9 cellular contexts compared by ENCODE assay signal in the genomic region with DNA sequence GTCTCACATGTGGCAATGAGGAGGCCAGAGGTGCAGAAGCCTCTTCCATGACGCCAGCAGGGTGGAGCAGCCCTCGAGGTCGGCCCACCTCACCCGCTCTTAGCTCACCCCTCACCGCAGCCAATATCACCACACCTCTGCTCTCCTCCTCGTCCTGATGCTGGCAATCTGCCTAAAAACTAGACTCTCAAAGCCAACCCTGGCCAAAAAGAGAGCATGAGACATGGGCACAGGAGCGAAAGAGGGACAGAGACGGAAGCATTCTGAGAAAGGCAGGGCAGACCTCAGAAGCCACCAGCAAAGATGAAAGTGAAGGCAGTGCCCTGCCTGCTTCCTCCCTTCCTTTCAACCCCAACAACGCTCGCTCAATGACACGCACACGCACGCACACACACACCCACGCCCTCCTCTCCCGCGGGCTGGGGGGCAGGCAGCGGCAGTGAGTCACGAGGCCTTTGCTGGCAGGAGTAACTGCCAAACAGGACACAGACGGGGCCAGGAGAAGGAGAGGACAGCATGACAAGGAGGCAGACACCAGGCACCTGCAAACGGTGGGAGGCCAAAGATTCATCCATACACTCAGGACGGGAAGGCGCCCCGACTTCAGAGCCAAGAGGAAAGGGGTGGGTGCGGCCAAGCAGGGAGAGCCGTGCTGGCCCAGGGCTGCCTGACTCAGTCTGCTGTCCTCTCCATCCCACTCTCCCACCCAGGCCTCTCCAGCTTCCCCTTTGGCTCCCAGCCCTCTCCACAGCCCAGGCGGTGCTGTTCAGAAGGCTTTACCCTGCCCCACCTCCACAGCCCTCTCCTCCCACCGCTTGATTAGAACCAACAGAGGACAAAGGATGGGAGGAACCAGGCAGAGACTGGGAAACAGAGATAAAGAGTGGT. TPM values are rescaled to one million over a fixed set of nuclear protein-coding genes. Genes with fewer than 3 reads are reported as not detected.
A peak's percentile ranks its signal among the peaks of the same experiment; 100 is the strongest.
DNase-seq lines count a peak whose midpoint lies in the region; ATAC-seq lines count a peak whose summit lies in the region.
"Had no signal": no experiment of that assay in that cellular context is flagged by ENCODE, and none has a peak within 500 bp of the region (broad histone marks: within the 10 kb centered on the region; RNA-seq: fewer than 3 reads in every experiment).

No MANE protein-coding gene starts in this region.

- no peak overlapping the region for H2BK5ac ChIP-seq in mesenchymal stem cell (ENCODE audit: low read depth, low read length, poor library complexity, severe bottlenecking)

- H3K9ac ChIP-seq in mesenchymal stem cell (ENCODE audit: low read length), result peak overlapping the region; percentile 59

- H2AFZ ChIP-seq in mesenchymal stem cell (ENCODE audit: low read depth, low read length), result no peak overlapping the region

- no peak for ATAC-seq in HG02759 (IDR thresholded peaks at IDR 0.05; ENCODE audit: unreplicated experiment)
- ATAC-seq in HG03175 (IDR thresholded peaks at IDR 0.05; ENCODE audit: unreplicated experiment), result no peak

- H2BK15ac ChIP-seq in mesenchymal stem cell (ENCODE audit: low read depth, poor library complexity, severe bottlenecking), result no peak overlapping the region

- H2AK5ac ChIP-seq in mesenchymal stem cell (ENCODE audit: low read length, severe bottlenecking), result no peak overlapping the region

- H3K14ac ChIP-seq in mesenchymal stem cell (ENCODE audit: low read length in 2 of 2), result no peak overlapping the region

- no peak overlapping the region for H3K4me2 ChIP-seq in mesenchymal stem cell (ENCODE audit: low read length, poor library complexity, severe bottlenecking)

- H3K4me1 ChIP-seq in mesenchymal stem cell (ENCODE audit: control insufficient read depth, insufficient read depth, low read depth, low read length), result no peaks in the 10 kb centered on the region

- H3K36me3 Mint-ChIP-seq in stimulated activated naive CD8-positive, alpha-beta T cell treated with anti-CD3 and anti-CD28 coated beads, Interleukin-15, Interleukin-2, amounts not matched to agents 100 ng/mL and 50 ng/mL, for 24 hours (ENCODE audit: low read depth), result peaks cover 34% of the 10 kb centered on the region

- peaks cover 39 to 42% of the 10 kb centered on the region in 2 experiments for H3K27me3 ChIP-seq in mesenchymal stem cell (ENCODE audit: control insufficient read depth in 1 of 2, insufficient read depth in 1 of 2, low read length in 2 of 2)

- H3K36me3 ChIP-seq in mesenchymal stem cell (ENCODE audit: control insufficient read depth in 1 of 2, insufficient read depth in 2 of 2, low read depth in 1 of 2, low read length in 2 of 2), result no peaks in the 10 kb centered on the region

- no peak overlapping the region for H2BK12ac ChIP-seq in mesenchymal stem cell (ENCODE audit: low read length in 2 of 2)

- no peak overlapping the region for H3K18ac ChIP-seq in mesenchymal stem cell (ENCODE audit: low read depth in 1 of 2, low read length in 2 of 2)

- H4K91ac ChIP-seq in mesenchymal stem cell (ENCODE audit: low read length), result no peak overlapping the region

- H3K9me3 Mint-ChIP-seq in stimulated activated naive CD8-positive, alpha-beta T cell treated with anti-CD3 and anti-CD28 coated beads, Interleukin-15, Interleukin-2, amounts not matched to agents 100 ng/mL and 50 ng/mL, for 24 hours, result no peaks in the 10 kb centered on the region

- no peaks in the 10 kb centered on the region for H3K79me1 ChIP-seq in mesenchymal stem cell (replicated peaks; ENCODE audit: low read length, poor library complexity, severe bottlenecking)

- H3K27ac ChIP-seq in mesenchymal stem cell (ENCODE audit: low read length, poor library complexity, severe bottlenecking), result no peak overlapping the region
- H3K27ac ChIP-seq: 22Rv1 had no signal

- peak overlapping the region in 1 of 2 experiments; percentile 63 for H3K4me3 ChIP-seq in mesenchymal stem cell (ENCODE audit: insufficient read depth in 1 of 2, low read depth in 1 of 2, low read length in 2 of 2)

- peaks cover 74% of the 10 kb centered on the region for H3K4me1 Mint-ChIP-seq in stimulated activated naive CD8-positive, alpha-beta T cell treated with anti-CD3 and anti-CD28 coated beads, Interleukin-15, Interleukin-2, amounts not matched to agents 100 ng/mL and 50 ng/mL, for 24 hours (ENCODE audit: low read depth)

- H2BK120ac ChIP-seq in mesenchymal stem cell (ENCODE audit: low read depth, low read length), result no peak overlapping the region

- peak overlapping the region; percentile 84 for H3K4me3 Mint-ChIP-seq in stimulated activated naive CD8-positive, alpha-beta T cell treated with anti-CD3 and anti-CD28 coated beads, Interleukin-15, Interleukin-2, amounts not matched to agents 100 ng/mL and 50 ng/mL, for 24 hours

- H4K8ac ChIP-seq in mesenchymal stem cell (ENCODE audit: low read length), result no peak overlapping the region

- WGBS in mesenchymal stem cell, result 86% methylated on average over 27 of the region's 27 CpGs

- H3K27me3 Mint-ChIP-seq in stimulated activated naive CD8-positive, alpha-beta T cell treated with anti-CD3 and anti-CD28 coated beads, Interleukin-15, Interleukin-2, amounts not matched to agents 100 ng/mL and 50 ng/mL, for 24 hours, result no peaks in the 10 kb centered on the region

- no peak overlapping the region for H3K4ac ChIP-seq in mesenchymal stem cell (ENCODE audit: low read depth in 1 of 2, low read length in 2 of 2)

- DNase-seq in DMS 273 (lab: John Stamatoyannopoulos, UW; ENCODE audit: unreplicated experiment) (peak; percentile 27), DMS 273 treated with DMSO at 0.1 percent for 48 hours (lab: John Stamatoyannopoulos, UW) (no peak), mesenchymal stem cell (no peak), NCI-H526 (lab: John Stamatoyannopoulos, UW) (no peak)
- DNase-seq in activated naive CD4-positive, alpha-beta T cell (lab: John Stamatoyannopoulos, UW), result peak; percentile 28 to 68 (median 50)

- H3K27ac Mint-ChIP-seq in stimulated activated naive CD8-positive, alpha-beta T cell treated with anti-CD3 and anti-CD28 coated beads, Interleukin-15, Interleukin-2, amounts not matched to agents 100 ng/mL and 50 ng/mL, for 24 hours, result peak overlapping the region; percentile 99

- H3K9me3 ChIP-seq in mesenchymal stem cell (ENCODE audit: control insufficient read depth, low read length), result no peaks in the 10 kb centered on the region

- H3K23ac ChIP-seq in mesenchymal stem cell (ENCODE audit: low read length in 2 of 2), result no peak overlapping the region

RNA-seq across cellular contexts. Expression of gene IGSF9B, which starts 11.4 kb away (rescaled TPM):
- not detected for polyA plus RNA-seq in mesenchymal stem cell (2013, experiment 1 of 2)
- polyA plus RNA-seq in mesenchymal stem cell (2013, experiment 2 of 2), result not detected

Comparison
In these comparisons a context has a peak if more than half of its experiments do, and no peak if none do; other contexts are left out.
1. DNase-seq: peak in DMS 273 (single experiment) and activated naive CD4-positive, alpha-beta T cell (4 of 4); none in DMS 273 treated with DMSO at 0.1 percent for 48 hours (single experiment), mesenchymal stem cell (single experiment) and NCI-H526 (0 of 2).